20 cellular contexts compared by ENCODE assay signal in the genomic region with DNA sequence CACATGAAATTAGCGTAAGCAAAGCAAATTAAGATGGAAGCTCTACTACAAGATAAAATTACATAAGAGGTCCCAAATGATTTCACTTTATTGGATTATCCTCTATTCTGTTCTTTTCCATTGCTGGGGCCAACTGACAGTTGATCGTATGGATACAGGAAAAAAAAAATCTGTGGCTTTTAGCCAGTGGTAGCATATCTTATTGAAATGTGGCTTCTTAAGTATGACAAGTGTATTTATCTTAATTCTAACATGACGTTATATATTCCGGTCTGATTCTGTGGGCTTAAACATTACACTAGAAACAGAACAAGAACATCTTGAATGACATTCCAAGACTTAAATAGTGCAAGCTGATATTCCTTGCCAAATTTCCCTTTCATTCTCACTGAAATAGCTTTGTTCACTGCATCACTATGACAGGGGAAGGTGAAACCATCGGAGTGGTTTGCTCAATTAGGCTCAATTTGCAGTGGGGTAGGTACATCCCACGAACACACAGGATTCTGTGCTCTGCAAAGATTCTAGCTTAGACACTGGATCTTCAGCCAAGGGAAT.
DNase-seq lines count a peak whose midpoint lies in the region; ATAC-seq and TF ChIP-seq lines count a peak whose summit lies in the region.
"Had no signal": no experiment of that assay in that cellular context is flagged by ENCODE, and none has a peak within 500 bp of the region (broad histone marks: within the 10 kb centered on the region; RNA-seq: fewer than 3 reads in every experiment).

No MANE protein-coding gene starts in this region.

- in situ Hi-C loops in brain microvascular endothelial cell (cut with HindIII; ENCODE audit: low pct_ligation_motif_present, low sequenced_read_pairs) = no loop called here

- H3K9ac ChIP-seq in neural cell (ENCODE audit: low read length) = no peak overlapping the region

- no peaks in the 10 kb centered on the region for H3K27me3 ChIP-seq in ACC112 (ENCODE audit: insufficient read depth, low read length)
- H3K27me3 ChIP-seq in brain microvascular endothelial cell (replicated peaks) = no peaks in the 10 kb centered on the region
- no peaks in the 10 kb centered on the region for H3K27me3 ChIP-seq in neural cell (ENCODE audit: insufficient read depth, low read depth, low read length)

- TF ChIP-seq EP300 in neural cell (conservative IDR thresholded peaks at IDR 0.05; ENCODE audit: poor library complexity, severe bottlenecking) = no peak

- no peaks in the 10 kb centered on the region for H3K9me3 ChIP-seq in neural cell (ENCODE audit: low read length)

- DNase-seq in NCI-H82 (lab: John Stamatoyannopoulos, UW) (peak; percentile 55), brain microvascular endothelial cell (no peak)
- no peak for DNase-seq in effector CD8-positive, alpha-beta T cell (lab: John Stamatoyannopoulos, UW)
- DNase-seq in stimulated activated CD4-positive, alpha-beta T cell treated with anti-CD3 and anti-CD28 coated beads, Interleukin-4, amount 100 ng/mL, for 24 hours = no peak
- DNase-seq: CD4-positive, CD25-positive, alpha-beta regulatory T cell; GF-D8; H7; KBM-7; NCI-H1105; NCI-H146; NCI-H2029; NCI-H2227 treated with DMSO at 0.1 percent for 48 hours; NCI-H510A had no signal

- H3F3A ChIP-seq in neural cell (ENCODE audit: insufficient read depth, low read length, poor library complexity, severe bottlenecking) = no peaks in the 10 kb centered on the region

- TF ChIP-seq CTCF in brain microvascular endothelial cell (IDR thresholded peaks at IDR 0.05; ENCODE audit: low read depth, low read length, missing control alignments) (no peak), neural cell (IDR thresholded peaks at IDR 0.05; ENCODE audit: poor library complexity, severe bottlenecking) (no peak)

- no peak for ATAC-seq in GM19455 (IDR thresholded peaks at IDR 0.05; ENCODE audit: unreplicated experiment)
- no peak for ATAC-seq in GM21717 (IDR thresholded peaks at IDR 0.05; ENCODE audit: unreplicated experiment)
- ATAC-seq: HepG2, Right ventricle myocardium inferior had no signal

- TF ChIP-seq RAD21 in neural cell (conservative IDR thresholded peaks at IDR 0.05) = no peak

- no peaks in the 10 kb centered on the region for H3K79me2 ChIP-seq in ACC112 (ENCODE audit: control insufficient read depth, insufficient read depth, low read length, unreplicated experiment)
- H3K79me2 ChIP-seq in neural cell (replicated peaks; ENCODE audit: insufficient read depth, low read length) = no peaks in the 10 kb centered on the region

- peaks cover 10% of the 10 kb centered on the region for H3K4me1 ChIP-seq in ACC112 (ENCODE audit: control insufficient read depth, insufficient read depth, low read length, unreplicated experiment)

- H3K9me2 ChIP-seq in neural cell (ENCODE audit: insufficient read depth, low read length) = no peaks in the 10 kb centered on the region

- H3K4me3 ChIP-seq in ACC112 (ENCODE audit: low read depth, low read length) = no peak overlapping the region
- no peak overlapping the region for H3K4me3 ChIP-seq in brain microvascular endothelial cell (ENCODE audit: low read depth, low read length)
- H3K4me3 ChIP-seq in neural cell (ENCODE audit: low read length) = peak overlapping the region; percentile 27

- H2AFZ ChIP-seq in ACC112 (ENCODE audit: low read length, unreplicated experiment) (no peak overlapping the region), neural cell (ENCODE audit: low read depth, low read length) (no peak overlapping the region)

- no peaks in the 10 kb centered on the region for H4K20me1 ChIP-seq in neural cell (ENCODE audit: insufficient read depth)

- H3K4me2 ChIP-seq in neural cell (ENCODE audit: low read length) = peak overlapping the region; percentile 7

- H3K27ac ChIP-seq in ACC112 (ENCODE audit: low read depth, low read length) (peak overlapping the region; percentile 9; the same call in 1 of the 2 replicates), brain microvascular endothelial cell (peak overlapping the region; percentile 39), neural cell (ENCODE audit: low read length) (peak overlapping the region; percentile 30)
- H3K27ac ChIP-seq: HL-60 had no signal

- H3K36me3 ChIP-seq in ACC112 (ENCODE audit: insufficient read depth, low read length) = no peaks in the 10 kb centered on the region
- no peaks in the 10 kb centered on the region for H3K36me3 ChIP-seq in brain microvascular endothelial cell (replicated peaks)
- no peaks in the 10 kb centered on the region for H3K36me3 ChIP-seq in neural cell (ENCODE audit: insufficient read depth, low read length)

TF ChIP-seq in neural cell, 6 proteins besides CTCF, POLR2A, EP300 and RAD21:
- no peak for TF ChIP-seq SMC3 (conservative IDR thresholded peaks at IDR 0.05; ENCODE audit: poor library complexity)
- TF ChIP-seq TAF1 (IDR thresholded peaks at IDR 0.05; ENCODE audit: low read depth) = no peak
- no peak for TF ChIP-seq MXI1 (conservative IDR thresholded peaks at IDR 0.05; ENCODE audit: poor library complexity, severe bottlenecking)
- TF ChIP-seq POLR2AphosphoS5 (IDR thresholded peaks at IDR 0.05) = no peak
- TF ChIP-seq, protein P1, sequence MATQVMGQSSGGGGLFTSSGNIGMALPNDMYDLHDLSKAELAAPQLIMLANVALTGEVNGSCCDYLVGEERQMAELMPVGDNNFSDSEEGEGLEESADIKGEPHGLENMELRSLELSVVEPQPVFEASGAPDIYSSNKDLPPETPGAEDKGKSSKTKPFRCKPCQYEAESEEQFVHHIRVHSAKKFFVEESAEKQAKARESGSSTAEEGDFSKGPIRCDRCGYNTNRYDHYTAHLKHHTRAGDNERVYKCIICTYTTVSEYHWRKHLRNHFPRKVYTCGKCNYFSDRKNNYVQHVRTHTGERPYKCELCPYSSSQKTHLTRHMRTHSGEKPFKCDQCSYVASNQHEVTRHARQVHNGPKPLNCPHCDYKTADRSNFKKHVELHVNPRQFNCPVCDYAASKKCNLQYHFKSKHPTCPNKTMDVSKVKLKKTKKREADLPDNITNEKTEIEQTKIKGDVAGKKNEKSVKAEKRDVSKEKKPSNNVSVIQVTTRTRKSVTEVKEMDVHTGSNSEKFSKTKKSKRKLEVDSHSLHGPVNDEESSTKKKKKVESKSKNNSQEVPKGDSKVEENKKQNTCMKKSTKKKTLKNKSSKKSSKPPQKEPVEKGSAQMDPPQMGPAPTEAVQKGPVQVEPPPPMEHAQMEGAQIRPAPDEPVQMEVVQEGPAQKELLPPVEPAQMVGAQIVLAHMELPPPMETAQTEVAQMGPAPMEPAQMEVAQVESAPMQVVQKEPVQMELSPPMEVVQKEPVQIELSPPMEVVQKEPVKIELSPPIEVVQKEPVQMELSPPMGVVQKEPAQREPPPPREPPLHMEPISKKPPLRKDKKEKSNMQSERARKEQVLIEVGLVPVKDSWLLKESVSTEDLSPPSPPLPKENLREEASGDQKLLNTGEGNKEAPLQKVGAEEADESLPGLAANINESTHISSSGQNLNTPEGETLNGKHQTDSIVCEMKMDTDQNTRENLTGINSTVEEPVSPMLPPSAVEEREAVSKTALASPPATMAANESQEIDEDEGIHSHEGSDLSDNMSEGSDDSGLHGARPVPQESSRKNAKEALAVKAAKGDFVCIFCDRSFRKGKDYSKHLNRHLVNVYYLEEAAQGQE (IDR thresholded peaks at IDR 0.05; ENCODE audit: borderline replicate concordance) = no peak
- no peak for TF ChIP-seq EZH2 (IDR thresholded peaks at IDR 0.05; ENCODE audit: borderline replicate concordance, insufficient read depth, low read length, poor library complexity, severe bottlenecking)
